ENCODE assay signal across 1 cellular context in the genomic region with DNA sequence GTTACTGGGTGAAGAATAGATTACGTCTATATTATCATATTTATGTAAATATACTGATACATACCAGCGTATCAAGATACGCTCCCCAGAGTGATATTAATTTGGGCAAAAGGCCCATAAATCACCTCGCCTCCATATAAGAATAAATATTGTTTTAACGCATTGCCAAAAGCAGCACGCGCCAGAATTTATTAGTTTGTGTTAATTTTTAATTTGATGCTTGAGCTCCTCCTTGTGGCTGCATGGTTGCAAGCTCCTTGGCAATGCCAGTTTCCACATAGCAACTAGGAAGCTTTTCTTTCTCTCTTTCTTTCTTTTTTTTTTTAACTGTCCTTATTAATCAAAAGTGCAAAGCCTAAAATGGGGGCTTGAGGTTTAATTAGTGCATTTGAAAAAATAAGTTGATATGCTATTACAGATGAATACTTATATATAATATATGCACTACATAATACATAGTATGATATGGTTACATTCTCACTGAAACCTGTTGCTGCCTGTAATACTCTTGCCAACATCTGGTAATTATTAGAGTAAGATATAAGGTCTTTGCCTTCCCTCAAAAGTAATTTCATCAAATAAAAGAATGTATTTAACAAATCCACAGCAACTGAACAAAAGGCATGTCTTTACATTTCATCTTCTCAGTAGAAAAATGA.
TF ChIP-seq lines count a peak whose summit lies in the region.

No MANE protein-coding gene starts in this region.

TF ChIP-seq in GM23338, 12 proteins besides CTCF, POLR2A, EP300 and RAD21 (continued from another document):
- TF ChIP-seq, protein P1, sequence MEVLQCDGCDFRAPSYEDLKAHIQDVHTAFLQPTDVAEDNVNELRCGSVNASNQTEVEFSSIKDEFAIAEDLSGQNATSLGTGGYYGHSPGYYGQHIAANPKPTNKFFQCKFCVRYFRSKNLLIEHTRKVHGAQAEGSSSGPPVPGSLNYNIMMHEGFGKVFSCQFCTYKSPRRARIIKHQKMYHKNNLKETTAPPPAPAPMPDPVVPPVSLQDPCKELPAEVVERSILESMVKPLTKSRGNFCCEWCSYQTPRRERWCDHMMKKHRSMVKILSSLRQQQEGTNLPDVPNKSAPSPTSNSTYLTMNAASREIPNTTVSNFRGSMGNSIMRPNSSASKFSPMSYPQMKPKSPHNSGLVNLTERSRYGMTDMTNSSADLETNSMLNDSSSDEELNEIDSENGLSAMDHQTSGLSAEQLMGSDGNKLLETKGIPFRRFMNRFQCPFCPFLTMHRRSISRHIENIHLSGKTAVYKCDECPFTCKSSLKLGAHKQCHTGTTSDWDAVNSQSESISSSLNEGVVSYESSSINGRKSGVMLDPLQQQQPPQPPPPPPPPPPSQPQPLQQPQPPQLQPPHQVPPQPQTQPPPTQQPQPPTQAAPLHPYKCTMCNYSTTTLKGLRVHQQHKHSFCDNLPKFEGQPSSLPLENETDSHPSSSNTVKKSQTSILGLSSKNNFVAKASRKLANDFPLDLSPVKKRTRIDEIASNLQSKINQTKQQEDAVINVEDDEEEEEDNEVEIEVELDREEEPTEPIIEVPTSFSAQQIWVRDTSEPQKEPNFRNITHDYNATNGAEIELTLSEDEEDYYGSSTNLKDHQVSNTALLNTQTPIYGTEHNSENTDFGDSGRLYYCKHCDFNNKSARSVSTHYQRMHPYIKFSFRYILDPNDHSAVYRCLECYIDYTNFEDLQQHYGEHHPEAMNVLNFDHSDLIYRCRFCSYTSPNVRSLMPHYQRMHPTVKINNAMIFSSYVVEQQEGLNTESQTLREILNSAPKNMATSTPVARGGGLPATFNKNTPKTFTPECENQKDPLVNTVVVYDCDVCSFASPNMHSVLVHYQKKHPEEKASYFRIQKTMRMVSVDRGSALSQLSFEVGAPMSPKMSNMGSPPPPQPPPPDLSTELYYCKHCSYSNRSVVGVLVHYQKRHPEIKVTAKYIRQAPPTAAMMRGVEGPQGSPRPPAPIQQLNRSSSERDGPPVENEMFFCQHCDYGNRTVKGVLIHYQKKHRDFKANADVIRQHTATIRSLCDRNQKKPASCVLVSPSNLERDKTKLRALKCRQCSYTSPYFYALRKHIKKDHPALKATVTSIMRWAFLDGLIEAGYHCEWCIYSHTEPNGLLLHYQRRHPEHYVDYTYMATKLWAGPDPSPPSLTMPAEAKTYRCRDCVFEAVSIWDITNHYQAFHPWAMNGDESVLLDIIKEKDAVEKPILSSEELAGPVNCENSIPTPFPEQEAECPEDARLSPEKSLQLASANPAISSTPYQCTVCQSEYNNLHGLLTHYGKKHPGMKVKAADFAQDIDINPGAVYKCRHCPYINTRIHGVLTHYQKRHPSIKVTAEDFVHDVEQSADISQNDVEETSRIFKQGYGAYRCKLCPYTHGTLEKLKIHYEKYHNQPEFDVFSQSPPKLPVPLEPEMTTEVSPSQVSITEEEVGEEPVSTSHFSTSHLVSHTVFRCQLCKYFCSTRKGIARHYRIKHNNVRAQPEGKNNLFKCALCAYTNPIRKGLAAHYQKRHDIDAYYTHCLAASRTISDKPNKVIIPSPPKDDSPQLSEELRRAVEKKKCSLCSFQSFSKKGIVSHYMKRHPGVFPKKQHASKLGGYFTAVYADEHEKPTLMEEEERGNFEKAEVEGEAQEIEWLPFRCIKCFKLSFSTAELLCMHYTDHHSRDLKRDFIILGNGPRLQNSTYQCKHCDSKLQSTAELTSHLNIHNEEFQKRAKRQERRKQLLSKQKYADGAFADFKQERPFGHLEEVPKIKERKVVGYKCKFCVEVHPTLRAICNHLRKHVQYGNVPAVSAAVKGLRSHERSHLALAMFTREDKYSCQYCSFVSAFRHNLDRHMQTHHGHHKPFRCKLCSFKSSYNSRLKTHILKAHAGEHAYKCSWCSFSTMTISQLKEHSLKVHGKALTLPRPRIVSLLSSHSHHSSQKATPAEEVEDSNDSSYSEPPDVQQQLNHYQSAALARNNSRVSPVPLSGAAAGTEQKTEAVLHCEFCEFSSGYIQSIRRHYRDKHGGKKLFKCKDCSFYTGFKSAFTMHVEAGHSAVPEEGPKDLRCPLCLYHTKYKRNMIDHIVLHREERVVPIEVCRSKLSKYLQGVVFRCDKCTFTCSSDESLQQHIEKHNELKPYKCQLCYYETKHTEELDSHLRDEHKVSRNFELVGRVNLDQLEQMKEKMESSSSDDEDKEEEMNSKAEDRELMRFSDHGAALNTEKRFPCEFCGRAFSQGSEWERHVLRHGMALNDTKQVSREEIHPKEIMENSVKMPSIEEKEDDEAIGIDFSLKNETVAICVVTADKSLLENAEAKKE (CRISPR knock-in tag; IDR thresholded peaks at IDR 0.05) = no peak
- TF ChIP-seq, protein P2, sequence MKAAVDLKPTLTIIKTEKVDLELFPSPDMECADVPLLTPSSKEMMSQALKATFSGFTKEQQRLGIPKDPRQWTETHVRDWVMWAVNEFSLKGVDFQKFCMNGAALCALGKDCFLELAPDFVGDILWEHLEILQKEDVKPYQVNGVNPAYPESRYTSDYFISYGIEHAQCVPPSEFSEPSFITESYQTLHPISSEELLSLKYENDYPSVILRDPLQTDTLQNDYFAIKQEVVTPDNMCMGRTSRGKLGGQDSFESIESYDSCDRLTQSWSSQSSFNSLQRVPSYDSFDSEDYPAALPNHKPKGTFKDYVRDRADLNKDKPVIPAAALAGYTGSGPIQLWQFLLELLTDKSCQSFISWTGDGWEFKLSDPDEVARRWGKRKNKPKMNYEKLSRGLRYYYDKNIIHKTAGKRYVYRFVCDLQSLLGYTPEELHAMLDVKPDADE (IDR thresholded peaks at IDR 0.05) = no peak
- TF ChIP-seq ZNF331 (CRISPR knock-in tag; IDR thresholded peaks at IDR 0.05; ENCODE audit: low read depth) (no peak), POLR2AphosphoS5 (IDR thresholded peaks at IDR 0.05; ENCODE audit: low read depth) (no peak), STAT1 (IDR thresholded peaks at IDR 0.05; ENCODE audit: unreplicated experiment) (no peak), EZH2 (IDR thresholded peaks at IDR 0.05; ENCODE audit: low read depth, unreplicated experiment) (no peak), NANOG (IDR thresholded peaks at IDR 0.05; ENCODE audit: borderline replicate concordance) (no peak), CREB1 (CRISPR knock-in tag; IDR thresholded peaks at IDR 0.05; ENCODE audit: low read depth) (no peak), EZH2phosphoT487 (IDR thresholded peaks at IDR 0.05; ENCODE audit: unreplicated experiment) (no peak)
- TF ChIP-seq, protein P3, sequence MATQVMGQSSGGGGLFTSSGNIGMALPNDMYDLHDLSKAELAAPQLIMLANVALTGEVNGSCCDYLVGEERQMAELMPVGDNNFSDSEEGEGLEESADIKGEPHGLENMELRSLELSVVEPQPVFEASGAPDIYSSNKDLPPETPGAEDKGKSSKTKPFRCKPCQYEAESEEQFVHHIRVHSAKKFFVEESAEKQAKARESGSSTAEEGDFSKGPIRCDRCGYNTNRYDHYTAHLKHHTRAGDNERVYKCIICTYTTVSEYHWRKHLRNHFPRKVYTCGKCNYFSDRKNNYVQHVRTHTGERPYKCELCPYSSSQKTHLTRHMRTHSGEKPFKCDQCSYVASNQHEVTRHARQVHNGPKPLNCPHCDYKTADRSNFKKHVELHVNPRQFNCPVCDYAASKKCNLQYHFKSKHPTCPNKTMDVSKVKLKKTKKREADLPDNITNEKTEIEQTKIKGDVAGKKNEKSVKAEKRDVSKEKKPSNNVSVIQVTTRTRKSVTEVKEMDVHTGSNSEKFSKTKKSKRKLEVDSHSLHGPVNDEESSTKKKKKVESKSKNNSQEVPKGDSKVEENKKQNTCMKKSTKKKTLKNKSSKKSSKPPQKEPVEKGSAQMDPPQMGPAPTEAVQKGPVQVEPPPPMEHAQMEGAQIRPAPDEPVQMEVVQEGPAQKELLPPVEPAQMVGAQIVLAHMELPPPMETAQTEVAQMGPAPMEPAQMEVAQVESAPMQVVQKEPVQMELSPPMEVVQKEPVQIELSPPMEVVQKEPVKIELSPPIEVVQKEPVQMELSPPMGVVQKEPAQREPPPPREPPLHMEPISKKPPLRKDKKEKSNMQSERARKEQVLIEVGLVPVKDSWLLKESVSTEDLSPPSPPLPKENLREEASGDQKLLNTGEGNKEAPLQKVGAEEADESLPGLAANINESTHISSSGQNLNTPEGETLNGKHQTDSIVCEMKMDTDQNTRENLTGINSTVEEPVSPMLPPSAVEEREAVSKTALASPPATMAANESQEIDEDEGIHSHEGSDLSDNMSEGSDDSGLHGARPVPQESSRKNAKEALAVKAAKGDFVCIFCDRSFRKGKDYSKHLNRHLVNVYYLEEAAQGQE (IDR thresholded peaks at IDR 0.05; ENCODE audit: unreplicated experiment) = no peak
TF ChIP-seq in GM23338: peak in this region for 0.
